ENCODE assay signal across 8 cellular contexts in genomic region chr15:85412956-85413854, GRCh38. TPM values are rescaled to one million over a fixed set of nuclear protein-coding genes. Genes with fewer than 3 reads are reported as not detected.
A peak's percentile ranks its signal among the peaks of the same experiment; 100 is the strongest.
DNase-seq lines count a peak whose midpoint lies in the region; ATAC-seq and TF ChIP-seq lines count a peak whose summit lies in the region.

No MANE protein-coding gene starts in this region.

- intact Hi-C loops in Calu3 (cut with micrococcal nuclease; ENCODE audit: unreplicated experiment) = loop anchor here (1.0 kb wide), 1 partner anchor 8 kb away; no protein-coding TSS in a partner anchor

- DNase-seq in Calu3 (peak; percentile 79), HK-2 (ENCODE audit: unreplicated experiment) (peak; percentile 71), SW 1271 (lab: John Stamatoyannopoulos, UW) (peak; percentile 93 to 99), iPS-NIHi11 (ENCODE audit: low spot score) (peak; percentile 43), midbrain (lab: John Stamatoyannopoulos, UW) (no peak)
- DNase-seq in activated naive CD8-positive, alpha-beta T cell treated with anti-CD3 and anti-CD28 coated beads, Interleukin-2, amount 50 U/mL, for 24 hours = peak; percentile 65
- DNase-seq in stimulated activated CD4-positive, alpha-beta T cell treated with anti-CD3 and anti-CD28 coated beads, Interleukin-1b, Interleukin-23, amount 100 ng/mL, for 48 hours = peak; percentile 83

- H3K27me3 Mint-ChIP-seq in Calu3 (ENCODE audit: unreplicated experiment) = no peaks in the 10 kb centered on the region
- peaks cover 2% of the 10 kb centered on the region for H3K27me3 Mint-ChIP-seq in activated naive CD8-positive, alpha-beta T cell treated with anti-CD3 and anti-CD28 coated beads, Interleukin-2, amount 50 U/mL, for 24 hours

- CTCF ChIA-PET in Calu3 (lab: Charles Lee) = interaction anchor here (0.9 to 5.9 kb wide), 12 partner anchors 9 to 255 kb away, joined by 3 to 85 read pairs (median 5); partner anchors contain the start of gene AKAP13

- TF ChIP-seq CTCF in Calu3 (IDR thresholded peaks at IDR 0.05; ENCODE audit: unreplicated experiment) = no peak

- BruUV-seq in Calu3 (replicated peaks; lab: Mats Ljungman, UMichigan) = no TSS peak

- H3K9me3 Mint-ChIP-seq in Calu3 (ENCODE audit: low read depth, unreplicated experiment) = no peaks in the 10 kb centered on the region
- H3K9me3 Mint-ChIP-seq in activated naive CD8-positive, alpha-beta T cell treated with anti-CD3 and anti-CD28 coated beads, Interleukin-2, amount 50 U/mL, for 24 hours = no peaks in the 10 kb centered on the region

- peak overlapping the region; percentile 43 for H3K4me3 Mint-ChIP-seq in Calu3 (ENCODE audit: low read depth, unreplicated experiment)
- peak overlapping the region; percentile 49 for H3K4me3 Mint-ChIP-seq in activated naive CD8-positive, alpha-beta T cell treated with anti-CD3 and anti-CD28 coated beads, Interleukin-2, amount 50 U/mL, for 24 hours

- ATAC-seq in GM21367 (IDR thresholded peaks at IDR 0.05; ENCODE audit: unreplicated experiment) = peak; percentile 94
- ATAC-seq in activated naive CD8-positive, alpha-beta T cell treated with anti-CD3 and anti-CD28 coated beads, Interleukin-2, amount 50 U/mL, for 24 hours = peak; percentile 97

- peaks cover 79% of the 10 kb centered on the region for H3K4me1 Mint-ChIP-seq in Calu3 (ENCODE audit: low read depth, unreplicated experiment)
- H3K4me1 Mint-ChIP-seq in activated naive CD8-positive, alpha-beta T cell treated with anti-CD3 and anti-CD28 coated beads, Interleukin-2, amount 50 U/mL, for 24 hours = peaks cover 88% of the 10 kb centered on the region

- H3K36me3 Mint-ChIP-seq in Calu3 (ENCODE audit: insufficient read depth, unreplicated experiment) = peaks cover 22% of the 10 kb centered on the region
- peaks cover 24% of the 10 kb centered on the region for H3K36me3 Mint-ChIP-seq in activated naive CD8-positive, alpha-beta T cell treated with anti-CD3 and anti-CD28 coated beads, Interleukin-2, amount 50 U/mL, for 24 hours (ENCODE audit: low read depth)

- H3K27ac Mint-ChIP-seq in Calu3 (ENCODE audit: unreplicated experiment) = peak overlapping the region; percentile 90
- peak overlapping the region; percentile 89 for H3K27ac Mint-ChIP-seq in activated naive CD8-positive, alpha-beta T cell treated with anti-CD3 and anti-CD28 coated beads, Interleukin-2, amount 50 U/mL, for 24 hours

RNA-seq across cellular contexts. Expression of gene AKAP13, which starts 32.8 kb away (rescaled TPM):
- 145 and 169 TPM in 2 replicates for total RNA-seq in Calu3 (2022)
